ENCODE assay signal across 29 cellular contexts in the genomic region with DNA sequence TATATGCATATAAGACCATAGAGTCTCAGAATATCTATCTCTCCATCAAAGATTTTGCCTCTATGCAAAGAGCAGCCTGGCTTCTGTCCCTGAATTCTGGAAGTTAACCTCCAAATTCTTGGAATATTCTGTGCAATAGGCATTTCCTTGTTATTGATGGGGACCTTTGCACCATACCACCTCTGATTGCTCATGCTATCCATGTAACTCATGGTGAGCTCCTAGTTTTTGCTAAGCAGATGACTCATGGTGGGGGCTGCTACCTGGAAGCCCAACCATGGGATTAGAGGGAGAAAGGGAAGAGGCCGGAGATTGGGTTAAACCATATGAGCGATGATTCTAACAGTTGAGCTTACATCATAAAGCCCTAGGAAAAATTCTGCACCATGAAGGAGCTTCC.
DNase-seq lines count a peak whose midpoint lies in the region; ATAC-seq, FAIRE-seq and TF ChIP-seq lines count a peak whose summit lies in the region.
"Had no signal": no experiment of that assay in that cellular context is flagged by ENCODE, and none has a peak within 500 bp of the region (broad histone marks: within the 10 kb centered on the region; RNA-seq: fewer than 3 reads in every experiment).

No MANE protein-coding gene starts in this region.

- no TSS peak for BruUV-seq in MCF 10A (replicated peaks; lab: Mats Ljungman, UMichigan)
- BruUV-seq in mammary epithelial cell (replicated peaks; lab: Mats Ljungman, UMichigan): no TSS peak

- no peak overlapping the region for H3K4me3 ChIP-seq in mammary epithelial cell (replicated peaks in 1 of 3; ENCODE audit: insufficient read depth in 1 of 3, low read depth in 2 of 3, low read length in 3 of 3)
- H3K4me3 ChIP-seq in astrocyte (ENCODE audit: insufficient read depth, low read depth, low read length): no peak overlapping the region
- H3K4me3 ChIP-seq: PC-9 had no signal

- DNase-seq in MCF 10A (ENCODE audit: unreplicated experiment): peak; percentile 2
- no peak for DNase-seq in mammary epithelial cell
- peak; percentile 2 for DNase-seq in HTR-8/SVneo (ENCODE audit: insufficient read length, low spot score)
- peak; percentile 47 for DNase-seq in astrocyte (ENCODE audit: low read depth)
- peak; percentile 52 for DNase-seq in renal cortical epithelial cell (ENCODE audit: low read depth)
- DNase-seq in NCI-H1105 treated with DMSO at 0.1 percent for 48 hours (lab: John Stamatoyannopoulos, UW): no peak
- DNase-seq in NCI-H748 treated with DMSO at 0.1 percent for 48 hours (lab: John Stamatoyannopoulos, UW): no peak
- DNase-seq: BE2C; CD8-positive, alpha-beta memory T cell; DMS 273 treated with DMSO at 0.1 percent for 48 hours; DMS79; IMR-90; KG1; NCI-H1048; NCI-H1417 treated with DMSO at 0.1 percent for 48 hours; NCI-H187; NCI-H2171 treated with DMSO at 0.1 percent for 48 hours; NCI-H524; NCI-H82; PC-9; RPMI8226; SHP77; T-helper 1 cell had no signal

- in situ Hi-C loops in mammary epithelial cell (cut with MboI; ENCODE audit: low sequenced_read_pairs in 2 of 2): no loop called here

- no peak overlapping the region for H2AFZ ChIP-seq in mammary epithelial cell (ENCODE audit: low read depth, low read length)
- no peak overlapping the region for H2AFZ ChIP-seq in astrocyte (ENCODE audit: low read depth, low read length)
- H2AFZ ChIP-seq: PC-9 had no signal

- no peaks in the 10 kb centered on the region for H3K36me3 ChIP-seq in mammary epithelial cell (ENCODE audit: insufficient read depth, low read length)
- no peaks in the 10 kb centered on the region for H3K36me3 ChIP-seq in astrocyte (ENCODE audit: insufficient read depth, low read length)
- H3K36me3 ChIP-seq: BE2C had no signal

- CTCF ChIA-PET in MCF 10A (lab: Yijun Ruan, JAX): interaction anchor here (1.7 kb wide), 1 partner anchor 15 kb away, joined by 5 read pairs; no protein-coding TSS in a partner anchor
- CTCF ChIA-PET in mammary epithelial cell (lab: Charles Lee; ENCODE audit: low non-redundant PET): no interaction called here

- H3K27me3 ChIP-seq in mammary epithelial cell (ENCODE audit: insufficient read depth, low read length) (peaks cover 2% of the 10 kb centered on the region), astrocyte (ENCODE audit: insufficient read depth, low read length) (no peaks in the 10 kb centered on the region)
- H3K27me3 ChIP-seq: BE2C had no signal

- H3K4me1 ChIP-seq in mammary epithelial cell (ENCODE audit: insufficient read depth, low read length) (no peaks in the 10 kb centered on the region), astrocyte (ENCODE audit: insufficient read depth, low read length) (no peaks in the 10 kb centered on the region)
- H3K4me1 ChIP-seq: BE2C had no signal

- H3K79me2 ChIP-seq in mammary epithelial cell (ENCODE audit: insufficient read depth, low read length) (no peaks in the 10 kb centered on the region), astrocyte (ENCODE audit: insufficient read depth, low read length) (no peaks in the 10 kb centered on the region)

- H3K4me1 Mint-ChIP-seq in MCF 10A (ENCODE audit: insufficient read depth, unreplicated experiment) (no peaks in the 10 kb centered on the region), astrocyte (ENCODE audit: low read depth, unreplicated experiment) (no peaks in the 10 kb centered on the region)
- H3K4me1 Mint-ChIP-seq: CD14-positive monocyte; CD8-positive, alpha-beta memory T cell had no signal

- H3K36me3 Mint-ChIP-seq in MCF 10A (ENCODE audit: insufficient read depth, unreplicated experiment): no peaks in the 10 kb centered on the region
- H3K36me3 Mint-ChIP-seq in astrocyte (ENCODE audit: low read depth, unreplicated experiment): no peaks in the 10 kb centered on the region
- H3K36me3 Mint-ChIP-seq: CD14-positive monocyte had no signal

- H3K4me2 ChIP-seq in mammary epithelial cell (ENCODE audit: insufficient read depth, low read depth, low read length): no peak overlapping the region
- H3K4me2 ChIP-seq in astrocyte (ENCODE audit: low read length): no peak overlapping the region
- H3K4me2 ChIP-seq: PC-9 had no signal

- POLR2A ChIA-PET in MCF 10A (lab: Yijun Ruan, JAX): no interaction called here

- intact Hi-C loops in MCF 10A (cut with micrococcal nuclease) (no loop called here), mammary epithelial cell (cut with micrococcal nuclease) (no loop called here)

- H3K27me3 Mint-ChIP-seq in MCF 10A (ENCODE audit: insufficient read depth, unreplicated experiment) (no peaks in the 10 kb centered on the region), astrocyte (ENCODE audit: low read depth, unreplicated experiment) (no peaks in the 10 kb centered on the region)
- H3K27me3 Mint-ChIP-seq: CD8-positive, alpha-beta memory T cell had no signal

- H3K4me3 Mint-ChIP-seq in MCF 10A (ENCODE audit: unreplicated experiment) (no peak overlapping the region), astrocyte (ENCODE audit: unreplicated experiment) (no peak overlapping the region)
- H3K4me3 Mint-ChIP-seq: CD14-positive monocyte; CD8-positive, alpha-beta memory T cell had no signal

- H4K20me1 ChIP-seq in mammary epithelial cell (ENCODE audit: insufficient read depth, low read length) (no peaks in the 10 kb centered on the region), astrocyte (ENCODE audit: insufficient read depth, low read length) (no peaks in the 10 kb centered on the region)

- dilution Hi-C loops in mammary epithelial cell (cut with HindIII; ENCODE audit: low sequenced_read_pairs): no loop called here

- no peaks in the 10 kb centered on the region for H3K9me3 ChIP-seq in mammary epithelial cell (replicated peaks; ENCODE audit: insufficient read depth, low read length)
- no peaks in the 10 kb centered on the region for H3K9me3 ChIP-seq in astrocyte (ENCODE audit: insufficient read depth, low read depth, low read length)
- H3K9me3 ChIP-seq: BE2C had no signal

- H3K27ac ChIP-seq in mammary epithelial cell (ENCODE audit: insufficient read depth, low read depth, low read length) (no peak overlapping the region), astrocyte (ENCODE audit: low read depth, low read length) (no peak overlapping the region)
- H3K27ac ChIP-seq: 22Rv1, HL-60, PC-9 had no signal

- no peak for TF ChIP-seq CTCF in MCF 10A (IDR thresholded peaks at IDR 0.05; ENCODE audit: unreplicated experiment)
- no peak for TF ChIP-seq CTCF in mammary epithelial cell (conservative IDR thresholded peaks at IDR 0.05 in 1 of 2, IDR thresholded peaks at IDR 0.05 in 1 of 2; ENCODE audit: extremely low read depth in 1 of 2, insufficient read depth in 1 of 2, low read depth in 1 of 2, low read length in 2 of 2)
- no peak for TF ChIP-seq CTCF in astrocyte (IDR thresholded peaks at IDR 0.05; ENCODE audit: insufficient read depth, low read depth, low read length)

- H3K27ac Mint-ChIP-seq in MCF 10A (ENCODE audit: low read depth, unreplicated experiment): no peak overlapping the region
- no peak overlapping the region for H3K27ac Mint-ChIP-seq in astrocyte (ENCODE audit: unreplicated experiment)
- H3K27ac Mint-ChIP-seq: CD14-positive monocyte; CD8-positive, alpha-beta memory T cell had no signal

- 95% methylated on average over 2 of the region's 2 CpGs for WGBS in mammary epithelial cell (ENCODE audit: low coverage, missing lambda C conversion rate)

- FAIRE-seq in HTR-8/SVneo (lab: Jason Lieb, UNC) (no peak), astrocyte (lab: Jason Lieb, UNC) (no peak)
- FAIRE-seq: H1 had no signal

- no peak for ATAC-seq in esophagus mucosa
- ATAC-seq: HCT116 had no signal

- H3K9ac ChIP-seq in mammary epithelial cell (ENCODE audit: insufficient read depth, low read length) (no peak overlapping the region), astrocyte (ENCODE audit: low read length) (no peak overlapping the region)

- peaks cover 7% of the 10 kb centered on the region for H3K9me3 Mint-ChIP-seq in MCF 10A (ENCODE audit: unreplicated experiment)
- peaks cover 5% of the 10 kb centered on the region for H3K9me3 Mint-ChIP-seq in astrocyte (ENCODE audit: unreplicated experiment)

Comparison
In these comparisons a context has a peak if more than half of its experiments do, and no peak if none do; other contexts are left out.
1. DNase-seq: peak in MCF 10A (single experiment), HTR-8/SVneo (single experiment), astrocyte (single experiment) and renal cortical epithelial cell (single experiment); none in mammary epithelial cell (single experiment), NCI-H1105 treated with DMSO at 0.1 percent for 48 hours (single experiment) and NCI-H748 treated with DMSO at 0.1 percent for 48 hours (single experiment).